In genomic region chr20:35093245-35093884, GRCh38 we compare ENCODE assay signal across 8 cellular contexts. TPM values are rescaled to one million over a fixed set of nuclear protein-coding genes. Genes with fewer than 3 reads are reported as not detected.
DNase-seq lines count a peak whose midpoint lies in the region; ATAC-seq lines count a peak whose summit lies in the region.

No MANE protein-coding gene starts in this region.

- peak; percentile 55 for ATAC-seq in activated naive CD8-positive, alpha-beta T cell treated with anti-CD3 and anti-CD28 coated beads, Interleukin-2, amount 50 U/mL, for 24 hours
- ATAC-seq in stimulated activated naive CD8-positive, alpha-beta T cell treated with anti-CD3 and anti-CD28 coated beads, Interleukin-15, amount 100 ng/mL, for 72 hours, result peak; percentile 59
- ATAC-seq in GM19467 (IDR thresholded peaks at IDR 0.05; ENCODE audit: unreplicated experiment) (no peak), GM21717 (IDR thresholded peaks at IDR 0.05; ENCODE audit: unreplicated experiment) (no peak)

- no peaks in the 10 kb centered on the region for H3K9me3 Mint-ChIP-seq in activated naive CD8-positive, alpha-beta T cell treated with anti-CD3 and anti-CD28 coated beads, Interleukin-2, amount 50 U/mL, for 24 hours
- no peaks in the 10 kb centered on the region for H3K9me3 Mint-ChIP-seq in stimulated activated naive CD8-positive, alpha-beta T cell treated with anti-CD3 and anti-CD28 coated beads, Interleukin-15, amount 100 ng/mL, for 72 hours

- in situ Hi-C loops in Caki2 (cut with HindIII; ENCODE audit: low pct_unique_long_range_greater_than_20kb, low sequenced_read_pairs), result no loop called here

- H3K27me3 Mint-ChIP-seq in activated naive CD8-positive, alpha-beta T cell treated with anti-CD3 and anti-CD28 coated beads, Interleukin-2, amount 50 U/mL, for 24 hours, result no peaks in the 10 kb centered on the region
- no peaks in the 10 kb centered on the region for H3K27me3 Mint-ChIP-seq in stimulated activated naive CD8-positive, alpha-beta T cell treated with anti-CD3 and anti-CD28 coated beads, Interleukin-15, amount 100 ng/mL, for 72 hours

- peak overlapping the region; percentile 99 for H3K27ac Mint-ChIP-seq in activated naive CD8-positive, alpha-beta T cell treated with anti-CD3 and anti-CD28 coated beads, Interleukin-2, amount 50 U/mL, for 24 hours
- H3K27ac Mint-ChIP-seq in stimulated activated naive CD8-positive, alpha-beta T cell treated with anti-CD3 and anti-CD28 coated beads, Interleukin-15, amount 100 ng/mL, for 72 hours, result peak overlapping the region; percentile 99 to 100

- H3K36me3 Mint-ChIP-seq in activated naive CD8-positive, alpha-beta T cell treated with anti-CD3 and anti-CD28 coated beads, Interleukin-2, amount 50 U/mL, for 24 hours (ENCODE audit: low read depth), result peaks cover 8% of the 10 kb centered on the region

- peak; percentile 64 for DNase-seq in Caki2 (ENCODE audit: low read depth)
- DNase-seq in MV-4-11 (lab: John Stamatoyannopoulos, UW), result peak; percentile 45
- DNase-seq in activated naive CD8-positive, alpha-beta T cell treated with anti-CD3 and anti-CD28 coated beads, Interleukin-2, amount 50 U/mL, for 24 hours, result peak; percentile 30
- DNase-seq in kidney tubule cell (ENCODE audit: low spot score), result peak; percentile 85
- peak; percentile 17 to 49 for DNase-seq in stimulated activated naive CD8-positive, alpha-beta T cell treated with anti-CD3 and anti-CD28 coated beads, Interleukin-15, amount 100 ng/mL, for 72 hours
- no peak for DNase-seq in NCI-H1930 (lab: John Stamatoyannopoulos, UW)

- H3K4me3 Mint-ChIP-seq in activated naive CD8-positive, alpha-beta T cell treated with anti-CD3 and anti-CD28 coated beads, Interleukin-2, amount 50 U/mL, for 24 hours, result peak overlapping the region; percentile 95
- H3K4me3 Mint-ChIP-seq in stimulated activated naive CD8-positive, alpha-beta T cell treated with anti-CD3 and anti-CD28 coated beads, Interleukin-15, amount 100 ng/mL, for 72 hours, result peak overlapping the region; percentile 82 to 86

- H3K4me1 Mint-ChIP-seq in activated naive CD8-positive, alpha-beta T cell treated with anti-CD3 and anti-CD28 coated beads, Interleukin-2, amount 50 U/mL, for 24 hours, result peaks cover 49% of the 10 kb centered on the region
- H3K4me1 Mint-ChIP-seq in stimulated activated naive CD8-positive, alpha-beta T cell treated with anti-CD3 and anti-CD28 coated beads, Interleukin-15, amount 100 ng/mL, for 72 hours, result peaks cover 57% of the 10 kb centered on the region

RNA-seq across cellular contexts. Expression of gene TRPC4AP, which starts 0.8 kb away (rescaled TPM):
- 54.4 and 56.9 TPM in 2 replicates for total RNA-seq in Caki2 (2014; rRNA removed; shearing (Covaris generic); ENCODE audit: low replicate concordance)

RNA-seq across cellular contexts. Expression of gene EDEM2, which starts 53.8 kb away (rescaled TPM):
- total RNA-seq in Caki2 (2014; rRNA removed; shearing (Covaris generic); ENCODE audit: low replicate concordance), result 27.4 and 43.7 TPM in 2 replicates

Comparison
In these comparisons a context has a peak if more than half of its experiments do, and no peak if none do; other contexts are left out.
1. DNase-seq: peak in Caki2 (single experiment), MV-4-11 (single experiment), activated naive CD8-positive, alpha-beta T cell treated with anti-CD3 and anti-CD28 coated beads, Interleukin-2, amount 50 U/mL, for 24 hours (single experiment), kidney tubule cell (single experiment) and stimulated activated naive CD8-positive, alpha-beta T cell treated with anti-CD3 and anti-CD28 coated beads, Interleukin-15, amount 100 ng/mL, for 72 hours (2 of 2); none in NCI-H1930 (0 of 2).
2. ATAC-seq: peak in activated naive CD8-positive, alpha-beta T cell treated with anti-CD3 and anti-CD28 coated beads, Interleukin-2, amount 50 U/mL, for 24 hours (single experiment) and stimulated activated naive CD8-positive, alpha-beta T cell treated with anti-CD3 and anti-CD28 coated beads, Interleukin-15, amount 100 ng/mL, for 72 hours (single experiment); none in GM19467 (single experiment) and GM21717 (single experiment).